1 cellular context compared by ENCODE assay signal in genomic region chr5:154778534-154778933, GRCh38.
TF ChIP-seq lines count a peak whose summit lies in the region.

No MANE protein-coding gene starts in this region.

TF ChIP-seq in K562, 482 proteins besides CTCF, POLR2A, EP300 and RAD21 (continued from another document):
- TF ChIP-seq USF1 (CRISPR knock-in tag; IDR thresholded peaks at IDR 0.05) = no peak
- no peak for TF ChIP-seq ZBTB33 (CRISPR knock-in tag; IDR thresholded peaks at IDR 0.05)
- no peak for TF ChIP-seq HLTF (IDR thresholded peaks at IDR 0.05)
